Comparison of ENCODE assay signal across 2 cellular contexts in genomic region chr3:13263770-13264467, GRCh38.
A peak's percentile ranks its signal among the peaks of the same experiment; 100 is the strongest.
TF ChIP-seq lines count a peak whose summit lies in the region.

No MANE protein-coding gene starts in this region.

TF ChIP-seq in SK-N-SH, 30 proteins besides CTCF, POLR2A, EP300 and RAD21:
- peak; percentile 42; the same call in 1 of the 2 replicates for TF ChIP-seq GATA2 (CRISPR knock-in tag; IDR thresholded peaks at IDR 0.05)
- TF ChIP-seq SMC3 (IDR thresholded peaks at IDR 0.05; ENCODE audit: low read depth, low read length), result no peak
- TF ChIP-seq MXI1 (IDR thresholded peaks at IDR 0.05; ENCODE audit: low read depth, low read length), result peak; percentile 48

TF ChIP-seq in HepG2, 621 proteins besides CTCF, POLR2A, EP300 and RAD21 (continues in another document):
- TF ChIP-seq ZNF777 (CRISPR knock-in tag; IDR thresholded peaks at IDR 0.05) (peak; percentile 34; the same call in 1 of the 2 replicates), ZNF292 (CRISPR knock-in tag; IDR thresholded peaks at IDR 0.05; ENCODE audit: borderline replicate concordance, low read depth) (peak; percentile 95), SALL1 (CRISPR knock-in tag; IDR thresholded peaks at IDR 0.05) (peak; percentile 78), TOE1 (CRISPR knock-in tag; IDR thresholded peaks at IDR 0.05) (no peak), HBP1 (CRISPR knock-in tag; IDR thresholded peaks at IDR 0.05; ENCODE audit: low read depth) (0 out of 2 replicates have a peak, but pooled peaks have one; percentile 47), MTF2 (CRISPR knock-in tag; IDR thresholded peaks at IDR 0.05; ENCODE audit: borderline replicate concordance) (no peak), PRMT3 (CRISPR knock-in tag; IDR thresholded peaks at IDR 0.05; ENCODE audit: borderline replicate concordance, low read depth) (no peak), IRF9 (CRISPR knock-in tag; IDR thresholded peaks at IDR 0.05; ENCODE audit: borderline replicate concordance) (no peak; the same call in 1 of the 2 replicates), ZNF547 (CRISPR knock-in tag; IDR thresholded peaks at IDR 0.05) (0 out of 2 replicates have a peak, but pooled peaks have one; percentile 26), RXRA (CRISPR knock-in tag; IDR thresholded peaks at IDR 0.05) (peak; percentile 90), TCF12 (IDR thresholded peaks at IDR 0.05) (no peak), TCF12 (CRISPR knock-in tag; IDR thresholded peaks at IDR 0.05) (no peak), ATF1 (CRISPR knock-in tag; IDR thresholded peaks at IDR 0.05) (no peak), TERF1 (CRISPR knock-in tag; IDR thresholded peaks at IDR 0.05) (0 out of 2 replicates have a peak, but pooled peaks have one; percentile 21), ZMYM2 (CRISPR knock-in tag; IDR thresholded peaks at IDR 0.05) (no peak; the same call in 1 of the 2 replicates), YY1 (IDR thresholded peaks at IDR 0.05; ENCODE audit: insufficient read depth, insufficient replicate concordance, low read depth, low read length) (peak; percentile 24), ZFP82 (CRISPR knock-in tag; IDR thresholded peaks at IDR 0.05; ENCODE audit: borderline replicate concordance) (no peak), ZSCAN30 (CRISPR knock-in tag; IDR thresholded peaks at IDR 0.05) (no peak), KAT8 (CRISPR knock-in tag; IDR thresholded peaks at IDR 0.05) (0 out of 2 replicates have a peak, but pooled peaks have one; percentile 43), POLR2AphosphoS5 (IDR thresholded peaks at IDR 0.05; ENCODE audit: low read depth, low read length) (0 out of 2 replicates have a peak, but pooled peaks have one; percentile 43), TAF15 (IDR thresholded peaks at IDR 0.05; ENCODE audit: low read depth, low read length, poor library complexity, severe bottlenecking) (peak; percentile 24), ZNF234 (CRISPR knock-in tag; conservative IDR thresholded peaks at IDR 0.05) (no peak), ZNF3 (CRISPR knock-in tag; IDR thresholded peaks at IDR 0.05) (no peak), MXD3 (CRISPR knock-in tag; IDR thresholded peaks at IDR 0.05) (peak; percentile 46; the same call in 1 of the 2 replicates), MAFK (conservative IDR thresholded peaks at IDR 0.05 in 1 of 2, IDR thresholded peaks at IDR 0.05 in 1 of 2; ENCODE audit: low read length in 2 of 2) (no peak), ZZZ3 (CRISPR knock-in tag; IDR thresholded peaks at IDR 0.05; ENCODE audit: borderline replicate concordance) (peak; percentile 71; the same call in 1 of the 2 replicates), SMAD1 (CRISPR knock-in tag; IDR thresholded peaks at IDR 0.05; ENCODE audit: borderline replicate concordance, low read depth) (no peak), ZMYM4 (CRISPR knock-in tag; IDR thresholded peaks at IDR 0.05) (peak; percentile 65), CREM (IDR thresholded peaks at IDR 0.05) (peak; percentile 56; the same call in 1 of the 2 replicates), CREM (CRISPR knock-in tag; IDR thresholded peaks at IDR 0.05) (no peak), KLF16 (CRISPR knock-in tag; IDR thresholded peaks at IDR 0.05) (peak in 1 of 2 experiments; percentile 46; a peak in 1 of 4 replicates), ZNF142 (CRISPR knock-in tag; IDR thresholded peaks at IDR 0.05) (peak; percentile 55; the same call in 1 of the 2 replicates), SNAI1 (CRISPR knock-in tag; IDR thresholded peaks at IDR 0.05; ENCODE audit: borderline replicate concordance) (no peak), FOXJ3 (CRISPR knock-in tag; IDR thresholded peaks at IDR 0.05; ENCODE audit: borderline replicate concordance) (peak; percentile 63; the same call in 1 of the 2 replicates), ZNF546 (CRISPR knock-in tag; conservative IDR thresholded peaks at IDR 0.05) (no peak), ZNF577 (CRISPR knock-in tag; IDR thresholded peaks at IDR 0.05; ENCODE audit: borderline replicate concordance, low read depth) (no peak), ZNF34 (CRISPR knock-in tag; IDR thresholded peaks at IDR 0.05; ENCODE audit: borderline replicate concordance) (no peak), GMEB1 (CRISPR knock-in tag; IDR thresholded peaks at IDR 0.05; ENCODE audit: borderline replicate concordance) (peak; percentile 19; the same call in 1 of the 2 replicates), ZNF747 (CRISPR knock-in tag; IDR thresholded peaks at IDR 0.05; ENCODE audit: borderline replicate concordance) (0 out of 2 replicates have a peak, but pooled peaks have one; percentile 38), THAP11 (CRISPR knock-in tag; IDR thresholded peaks at IDR 0.05) (no peak), ZNF441 (CRISPR knock-in tag; IDR thresholded peaks at IDR 0.05; ENCODE audit: borderline replicate concordance) (0 out of 2 replicates have a peak, but pooled peaks have one; percentile 61), RFXANK (CRISPR knock-in tag; IDR thresholded peaks at IDR 0.05) (no peak), HNF4A (CRISPR knock-in tag; IDR thresholded peaks at IDR 0.05) (peak; percentile 57; the same call in 1 of the 2 replicates), MEIS2 (CRISPR knock-in tag; IDR thresholded peaks at IDR 0.05) (no peak), ADNP (CRISPR knock-in tag; IDR thresholded peaks at IDR 0.05) (peak; percentile 47; the same call in 1 of the 2 replicates), THRA (CRISPR knock-in tag; IDR thresholded peaks at IDR 0.05; ENCODE audit: borderline replicate concordance) (peak; percentile 41; the same call in 1 of the 2 replicates), MED1 (CRISPR knock-in tag; IDR thresholded peaks at IDR 0.05) (peak; percentile 90), ZNF800 (CRISPR knock-in tag; IDR thresholded peaks at IDR 0.05) (peak; percentile 90), ZNF296 (CRISPR knock-in tag; conservative IDR thresholded peaks at IDR 0.05) (0 out of 2 replicates have a peak, but pooled peaks have one; percentile 44), GPN1 (CRISPR knock-in tag; IDR thresholded peaks at IDR 0.05; ENCODE audit: borderline replicate concordance) (no peak), ZNF737 (CRISPR knock-in tag; IDR thresholded peaks at IDR 0.05; ENCODE audit: borderline replicate concordance) (no peak), SNAPC2 (CRISPR knock-in tag; IDR thresholded peaks at IDR 0.05) (no peak), ZNF501 (CRISPR knock-in tag; IDR thresholded peaks at IDR 0.05) (0 out of 2 replicates have a peak, but pooled peaks have one; percentile 51)
